ENCODE assay signal across 1 cellular context in genomic region chr15:42060797-42061196, GRCh38.
TF ChIP-seq lines count a peak whose summit lies in the region.

No MANE protein-coding gene starts in this region.

TF ChIP-seq in HepG2, 621 proteins besides CTCF, POLR2A, EP300 and RAD21 (continued from another document):
- peak; percentile 45 for TF ChIP-seq ARID5B (CRISPR knock-in tag; IDR thresholded peaks at IDR 0.05)
- no peak for TF ChIP-seq ZNF260 (CRISPR knock-in tag; IDR thresholded peaks at IDR 0.05; ENCODE audit: borderline replicate concordance, low read depth)
- no peak for TF ChIP-seq PTBP1 (IDR thresholded peaks at IDR 0.05; ENCODE audit: low read depth, low read length, poor library complexity, severe bottlenecking)
- 0 out of 2 replicates have a peak, but pooled peaks have one; percentile 6 for TF ChIP-seq HNF1B (CRISPR knock-in tag; IDR thresholded peaks at IDR 0.05)
- TF ChIP-seq TBX2 (CRISPR knock-in tag; IDR thresholded peaks at IDR 0.05; ENCODE audit: borderline replicate concordance), result 0 out of 2 replicates have a peak, but pooled peaks have one; percentile 25
- TF ChIP-seq ZBTB42 (CRISPR knock-in tag; IDR thresholded peaks at IDR 0.05), result no peak
- TF ChIP-seq ZEB1 (IDR thresholded peaks at IDR 0.05; ENCODE audit: insufficient replicate concordance, low read depth), result no peak
- TF ChIP-seq ZNF512B (CRISPR knock-in tag; IDR thresholded peaks at IDR 0.05; ENCODE audit: borderline replicate concordance), result no peak
- peak; percentile 46; the same call in 1 of the 2 replicates for TF ChIP-seq ZNF292 (CRISPR knock-in tag; IDR thresholded peaks at IDR 0.05; ENCODE audit: borderline replicate concordance, low read depth)
- TF ChIP-seq ZNF800 (CRISPR knock-in tag; IDR thresholded peaks at IDR 0.05), result 0 out of 2 replicates have a peak, but pooled peaks have one; percentile 46
- no peak for TF ChIP-seq ZNF503 (CRISPR knock-in tag; IDR thresholded peaks at IDR 0.05)
- no peak for TF ChIP-seq ZBTB46 (CRISPR knock-in tag; IDR thresholded peaks at IDR 0.05; ENCODE audit: borderline replicate concordance)
- no peak for TF ChIP-seq NR2F6 (IDR thresholded peaks at IDR 0.05)
- TF ChIP-seq NR2F6 (CRISPR knock-in tag; IDR thresholded peaks at IDR 0.05), result 0 out of 2 replicates have a peak, but pooled peaks have one; percentile 32
- no peak for TF ChIP-seq ZFP91 (CRISPR knock-in tag; IDR thresholded peaks at IDR 0.05; ENCODE audit: borderline replicate concordance)
- peak; percentile 26; the same call in 1 of the 2 replicates for TF ChIP-seq HDAC2 (CRISPR knock-in tag; IDR thresholded peaks at IDR 0.05)
- no peak for TF ChIP-seq ZNF574 (CRISPR knock-in tag; IDR thresholded peaks at IDR 0.05)
